1 cellular context compared by ENCODE assay signal in genomic region chr11:68043029-68043348, GRCh38.
TF ChIP-seq lines count a peak whose summit lies in the region.

No MANE protein-coding gene starts in this region.

TF ChIP-seq in HepG2, 621 proteins besides CTCF, POLR2A, EP300 and RAD21:
- TF ChIP-seq ARID2 (CRISPR knock-in tag; IDR thresholded peaks at IDR 0.05; ENCODE audit: borderline replicate concordance) = no peak
- TF ChIP-seq ZFP62 (CRISPR knock-in tag; IDR thresholded peaks at IDR 0.05) = no peak
- TF ChIP-seq POLR2G (IDR thresholded peaks at IDR 0.05; ENCODE audit: low read depth, low read length) = no peak
- 0 out of 2 replicates have a peak, but pooled peaks have one; percentile 13 for TF ChIP-seq RBFOX2 (IDR thresholded peaks at IDR 0.05; ENCODE audit: low read depth, low read length)
- TF ChIP-seq KLF9 (CRISPR knock-in tag; IDR thresholded peaks at IDR 0.05; ENCODE audit: low read depth) = no peak
TF ChIP-seq in HepG2: peak in this region for 1.
